ENCODE assay signal across 11 cellular contexts in genomic region chr7:137934176-137934826, GRCh38.
DNase-seq lines count a peak whose midpoint lies in the region; ATAC-seq and TF ChIP-seq lines count a peak whose summit lies in the region.
"Had no signal": no experiment of that assay in that cellular context is flagged by ENCODE, and none has a peak within 500 bp of the region (broad histone marks: within the 10 kb centered on the region; RNA-seq: fewer than 3 reads in every experiment).

No MANE protein-coding gene starts in this region.

- intact Hi-C loops in heart right ventricle (cut with DNase I) (no loop called here), cardiac septum (cut with DNase I) (no loop called here), adrenal gland (cut with DNase I) (no loop called here), vagina (cut with DNase I) (loop anchor here (10.0 kb wide), 1 partner anchor 50 kb away; no protein-coding TSS in a partner anchor)

- 72 to 73% methylated on average over 4 of the region's 4 CpGs for WGBS in heart right ventricle, 2 donors
- WGBS in adrenal gland, 4 donors, result 76 to 83% (median 79%) methylated on average over 4 of the region's 4 CpGs

- H3K36me3 ChIP-seq in heart right ventricle (no peaks in the 10 kb centered on the region), adrenal gland (replicated peaks in 1 of 2) (no peaks in the 10 kb centered on the region), muscle layer of duodenum (ENCODE audit: control insufficient read depth in 1 of 2, insufficient read depth in 2 of 2, low read length in 2 of 2) (no peaks in the 10 kb centered on the region), vagina (no peaks in the 10 kb centered on the region)
- H3K36me3 ChIP-seq: BLaER1 had no signal

- no peak for TF ChIP-seq POLR2A in adrenal gland (IDR thresholded peaks at IDR 0.05)
- TF ChIP-seq POLR2A in vagina (IDR thresholded peaks at IDR 0.05), result no peak

- no peaks in the 10 kb centered on the region for H3K27me3 ChIP-seq in heart right ventricle
- no peaks in the 10 kb centered on the region for H3K27me3 ChIP-seq in adrenal gland
- H3K27me3 ChIP-seq in muscle layer of duodenum (ENCODE audit: low read depth, low read length), result no peaks in the 10 kb centered on the region
- no peaks in the 10 kb centered on the region for H3K27me3 ChIP-seq in vagina
- H3K27me3 ChIP-seq: BLaER1 had no signal

- DNase-seq in heart right ventricle (no peak), cardiac septum (ENCODE audit: low spot score) (no peak), adrenal gland (no peak), vagina (ENCODE audit: extremely low spot score in 2 of 2) (no peak), AML-193 (lab: John Stamatoyannopoulos, UW) (no peak), SIG-M5 treated with dmso at 0.1 percent for 504 hours (lab: John Stamatoyannopoulos, UW; ENCODE audit: unreplicated experiment) (no peak)
- DNase-seq: NCI-H1417 treated with DMSO at 0.1 percent for 48 hours, retina had no signal

- peak overlapping the region in 8 of 10 donors; percentile 1 to 79 (median 48) for H3K27ac ChIP-seq in heart right ventricle
- peak overlapping the region in 4 of 5 donors; percentile 46 to 85 (median 72) for H3K27ac ChIP-seq in adrenal gland
- H3K27ac ChIP-seq in muscle layer of duodenum (ENCODE audit: low read length), result peak overlapping the region; percentile 68
- peak overlapping the region; percentile 71 for H3K27ac ChIP-seq in vagina
- H3K27ac ChIP-seq: BLaER1 had no signal

- no peak for TF ChIP-seq CTCF in heart right ventricle (IDR thresholded peaks at IDR 0.05)
- no peak for TF ChIP-seq CTCF in adrenal gland (IDR thresholded peaks at IDR 0.05)
- TF ChIP-seq CTCF in vagina (IDR thresholded peaks at IDR 0.05), result no peak

- H3K9me3 ChIP-seq in heart right ventricle (no peaks in the 10 kb centered on the region), adrenal gland (replicated peaks in 1 of 3) (no peaks in the 10 kb centered on the region), muscle layer of duodenum (ENCODE audit: control insufficient read depth in 1 of 2, low read length in 2 of 2) (no peaks in the 10 kb centered on the region), vagina (no peaks in the 10 kb centered on the region)

- no peak for ATAC-seq in heart right ventricle
- no peak for ATAC-seq in GM18873 (IDR thresholded peaks at IDR 0.05; ENCODE audit: low FRiP score, unreplicated experiment)

- H3K4me3 ChIP-seq in heart right ventricle (peak overlapping the region in 2 of 10 donors; percentile 26 to 35), adrenal gland (no peak overlapping the region), muscle layer of duodenum (ENCODE audit: low read depth in 1 of 2, low read length in 2 of 2) (peak overlapping the region in 1 of 2 donors; percentile 60), vagina (no peak overlapping the region)
- H3K4me3 ChIP-seq: BLaER1 had no signal

- H3K4me1 ChIP-seq in heart right ventricle (peaks cover 3 to 79% (median 54%) of the 10 kb centered on the region in 9 donors), adrenal gland (replicated peaks in 1 of 2) (peaks cover 48 to 71% of the 10 kb centered on the region in 2 donors), muscle layer of duodenum (ENCODE audit: control insufficient read depth in 1 of 2, insufficient read depth in 2 of 2, low read length in 2 of 2) (peaks cover 27 to 37% of the 10 kb centered on the region in 2 donors), vagina (peaks cover 54% of the 10 kb centered on the region)
